Comparison of ENCODE assay signal across 16 cellular contexts in genomic region chr11:124113890-124114289, GRCh38. TPM values are rescaled to one million over a fixed set of nuclear protein-coding genes. Genes with fewer than 3 reads are reported as not detected.
DNase-seq lines count a peak whose midpoint lies in the region; ATAC-seq, FAIRE-seq and TF ChIP-seq lines count a peak whose summit lies in the region.
"Had no signal": no experiment of that assay in that cellular context is flagged by ENCODE, and none has a peak within 500 bp of the region (broad histone marks: within the 10 kb centered on the region; RNA-seq: fewer than 3 reads in every experiment).

No MANE protein-coding gene starts in this region.

- peaks cover 16% of the 10 kb centered on the region for H3K36me3 Mint-ChIP-seq in GM23338 (ENCODE audit: low read depth)

- no peak overlapping the region for H3K4me2 ChIP-seq in GM23338

- no peak overlapping the region for H3K9ac ChIP-seq in adipocyte (ENCODE audit: low read length)
- H3K9ac ChIP-seq in kidney (ENCODE audit: low read length in 2 of 2) = no peak overlapping the region

- H4K20me1 ChIP-seq in GM23338 (replicated peaks; ENCODE audit: insufficient read depth) = no peaks in the 10 kb centered on the region

- H3K27me3 Mint-ChIP-seq in GM23338 (ENCODE audit: insufficient read depth, low read depth, poor library complexity) = peaks cover 9% of the 10 kb centered on the region

- H3K9me2 ChIP-seq in GM23338 (ENCODE audit: insufficient read depth) = no peaks in the 10 kb centered on the region

- TF ChIP-seq CTCF in GM23338 (conservative IDR thresholded peaks at IDR 0.05; ENCODE audit: low read depth in 2 of 2) (no peak), fibroblast of the aortic adventitia (IDR thresholded peaks at IDR 0.05; ENCODE audit: insufficient read depth, low read length) (no peak), kidney (IDR thresholded peaks at IDR 0.05; ENCODE audit: borderline replicate concordance, extremely low read depth, insufficient read depth) (no peak)

- no peak overlapping the region for H3K27ac Mint-ChIP-seq in GM23338

- no peaks in the 10 kb centered on the region for H3K9me3 ChIP-seq in adipocyte (ENCODE audit: control insufficient read depth, low read length)
- no peaks in the 10 kb centered on the region for H3K9me3 ChIP-seq in kidney (ENCODE audit: control insufficient read depth in 1 of 2, low read length in 2 of 2)
- H3K9me3 ChIP-seq: stomach had no signal

- H3K4me1 ChIP-seq in GM23338 (ENCODE audit: insufficient read depth) (peaks cover 13% of the 10 kb centered on the region; the same call in 1 of the 2 replicates), adipocyte (ENCODE audit: control insufficient read depth, insufficient read depth, low read length) (peaks cover 22% of the 10 kb centered on the region), kidney (ENCODE audit: control insufficient read depth in 1 of 2, insufficient read depth in 1 of 2, low read depth in 1 of 2, low read length in 2 of 2) (peaks cover 0 to 3% of the 10 kb centered on the region in 2 donors)

- peaks cover 10% of the 10 kb centered on the region; the same call in 2 of the 3 replicates for H3K4me1 Mint-ChIP-seq in GM23338

- H3K36me3 ChIP-seq in GM23338 (ENCODE audit: insufficient read depth) (no peaks in the 10 kb centered on the region), adipocyte (ENCODE audit: control insufficient read depth, insufficient read depth, low read length, severe bottlenecking) (peaks cover 16% of the 10 kb centered on the region), kidney (ENCODE audit: control insufficient read depth in 1 of 2, insufficient read depth in 2 of 2, low read length in 2 of 2) (peaks cover 5 to 8% of the 10 kb centered on the region in 2 donors)

- H3F3A ChIP-seq in GM23338 (replicated peaks; ENCODE audit: low read depth) = no peaks in the 10 kb centered on the region

- no peak overlapping the region for H3K4me3 ChIP-seq in GM23338
- no peak overlapping the region for H3K4me3 ChIP-seq in adipocyte (ENCODE audit: low read length)
- H3K4me3 ChIP-seq in fibroblast of the aortic adventitia (ENCODE audit: low read depth, low read length) = no peak overlapping the region
- H3K4me3 ChIP-seq in skeletal muscle cell (ENCODE audit: low read depth, low read length) = no peak overlapping the region
- no peak overlapping the region for H3K4me3 ChIP-seq in kidney (ENCODE audit: low read length in 2 of 2)
- H3K4me3 ChIP-seq: stomach had no signal

- intact Hi-C loops in kidney (cut with DNase I) = no loop called here

- H3K4me3 Mint-ChIP-seq in GM23338 = no peak overlapping the region

- DNase-seq in GM23338 (ENCODE audit: low spot score) (no peak), adipocyte (ENCODE audit: low read depth) (peak; percentile 7), fibroblast of the aortic adventitia (ENCODE audit: low read depth) (peak; percentile 7), skeletal muscle cell (ENCODE audit: low read depth) (peak; percentile 34), kidney (no peak)
- no peak for DNase-seq in stimulated activated CD4-positive, alpha-beta T cell treated with anti-CD3 and anti-CD28 coated beads, Interleukin-15, amount 100 ng/mL, for 24 hours
- DNase-seq in NK-92 treated with Interleukin-12 subunit alpha and Interleukin-12 subunit beta, amount 100 ng/mL, for 24 hours (lab: John Stamatoyannopoulos, UW) = no peak
- DNase-seq: activated CD4-positive, CD25-positive, alpha-beta regulatory T cell; activated naive CD4-positive, alpha-beta T cell treated with anti-CD3 and anti-CD28 coated beads, Interleukin-2, amount 50 U/mL, for 16 hours; DMS79; NCI-H2107; NCI-H748 treated with DMSO at 0.1 percent for 48 hours; occipital lobe; stomach had no signal

- H3K79me2 ChIP-seq in GM23338 (replicated peaks; ENCODE audit: insufficient read depth) = no peaks in the 10 kb centered on the region

- H2AFZ ChIP-seq in GM23338 = peak overlapping the region; percentile 23; the same call in 1 of the 2 replicates

- no peaks in the 10 kb centered on the region for H3K9me3 Mint-ChIP-seq in GM23338
- H3K9me3 Mint-ChIP-seq: central memory CD8-positive, alpha-beta T cell had no signal

- H3K27ac ChIP-seq in GM23338 (ENCODE audit: low read depth) = no peak overlapping the region
- no peak overlapping the region for H3K27ac ChIP-seq in kidney (ENCODE audit: low read depth in 2 of 2, low read length in 2 of 2)
- H3K27ac ChIP-seq: HL-60 had no signal

- no peak for ATAC-seq in GM23338

- FAIRE-seq in kidney (lab: Jason Lieb, UNC) = no peak

- H3K27me3 ChIP-seq in GM23338 (ENCODE audit: insufficient read depth) = no peaks in the 10 kb centered on the region
- H3K27me3 ChIP-seq in adipocyte (replicated peaks; ENCODE audit: control insufficient read depth, insufficient read depth, low read length) = no peaks in the 10 kb centered on the region
- H3K27me3 ChIP-seq: stomach had no signal

TF ChIP-seq in GM23338, 12 proteins besides CTCF, POLR2A, EP300 and RAD21 (continues in another document):
- TF ChIP-seq ZNF331 (CRISPR knock-in tag; IDR thresholded peaks at IDR 0.05; ENCODE audit: low read depth) (no peak), EZH2phosphoT487 (IDR thresholded peaks at IDR 0.05; ENCODE audit: unreplicated experiment) (no peak), JUNB (IDR thresholded peaks at IDR 0.05; ENCODE audit: unreplicated experiment) (no peak), STAT1 (IDR thresholded peaks at IDR 0.05; ENCODE audit: unreplicated experiment) (no peak), CREB1 (CRISPR knock-in tag; IDR thresholded peaks at IDR 0.05; ENCODE audit: low read depth) (no peak), ETS1 (IDR thresholded peaks at IDR 0.05) (no peak), POLR2AphosphoS5 (IDR thresholded peaks at IDR 0.05; ENCODE audit: low read depth) (no peak), REST (IDR thresholded peaks at IDR 0.05; ENCODE audit: unreplicated experiment) (no peak)

RNA-seq across cellular contexts. Expression of gene VWA5A, which starts 1.4 kb away (rescaled TPM):
- total RNA-seq in GM23338 (2014; rRNA removed; shearing (Covaris generic)) = 13.5 and 15.2 TPM in 2 replicates
- polyA plus RNA-seq in GM23338 (2016; fragmentation: Nextera tagmentation; extraction: Ambion mirVana) (10.0 and 10.4 TPM in 2 replicates), kidney (ENCODE audit: insufficient read depth, low read depth, low replicate concordance) (25.0 TPM)
- total RNA-seq in fibroblast of the aortic adventitia (ENCODE audit: low replicate concordance) (20.5 and 28.4 TPM in 2 replicates), kidney (57.2 TPM)

Comparison
In these comparisons a context has a peak if more than half of its experiments do, and no peak if none do; other contexts are left out.
1. DNase-seq: peak in adipocyte (single experiment), fibroblast of the aortic adventitia (single experiment) and skeletal muscle cell (single experiment); none in GM23338 (single experiment), kidney (single experiment), stimulated activated CD4-positive, alpha-beta T cell treated with anti-CD3 and anti-CD28 coated beads, Interleukin-15, amount 100 ng/mL, for 24 hours (single experiment) and NK-92 treated with Interleukin-12 subunit alpha and Interleukin-12 subunit beta, amount 100 ng/mL, for 24 hours (single experiment).